Comparison of ENCODE assay signal across 10 cellular contexts in the genomic region with DNA sequence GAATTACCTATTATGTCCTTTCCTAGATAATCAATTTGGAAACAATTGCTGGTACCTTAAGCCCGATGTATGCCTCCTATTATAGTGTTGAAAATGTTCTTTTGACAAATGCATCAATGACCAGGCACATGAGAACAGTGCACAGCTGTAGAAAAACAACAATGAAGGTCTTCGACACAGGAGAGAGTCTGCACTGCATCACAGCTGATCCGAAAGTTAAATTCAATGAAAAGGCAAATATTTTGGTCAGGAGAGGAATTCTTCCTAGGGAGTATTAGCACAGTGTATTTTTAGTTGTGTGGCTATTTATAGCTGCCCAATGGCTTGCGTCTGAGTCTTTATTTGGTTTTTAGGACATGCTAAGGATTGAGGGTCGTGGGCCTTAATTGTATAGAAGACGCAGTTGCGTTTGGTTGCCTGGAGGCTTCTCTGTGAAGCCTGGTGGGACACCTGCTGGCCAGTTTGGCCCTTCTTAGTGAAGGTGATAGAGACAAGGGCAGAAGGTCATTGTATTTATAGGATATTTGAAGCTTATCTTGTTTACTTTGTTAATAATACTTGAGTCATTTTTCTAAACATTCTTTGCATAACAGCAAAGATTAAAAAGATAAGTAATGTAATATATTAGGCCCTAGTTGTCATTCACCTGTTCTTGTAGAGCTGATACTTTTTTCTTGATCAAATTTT.
DNase-seq lines count a peak whose midpoint lies in the region; ATAC-seq, FAIRE-seq and TF ChIP-seq lines count a peak whose summit lies in the region.
"Had no signal": no experiment of that assay in that cellular context is flagged by ENCODE, and none has a peak within 500 bp of the region (broad histone marks: within the 10 kb centered on the region; RNA-seq: fewer than 3 reads in every experiment).

No MANE protein-coding gene starts in this region.

- no peak for FAIRE-seq in pancreas (lab: Jason Lieb, UNC)

- intact Hi-C loops in pancreas (cut with DNase I), result no loop called here

- H3K9me3 ChIP-seq in pancreas, result no peaks in the 10 kb centered on the region
- peaks cover 0 to 17% (median 0%) of the 10 kb centered on the region in 3 donors for H3K9me3 ChIP-seq in gastroesophageal sphincter

- TF ChIP-seq CTCF in pancreas (IDR thresholded peaks at IDR 0.05), result peak in 1 of 4 donors; percentile 13
- peak in 2 of 4 experiments; percentile 21 to 52 for TF ChIP-seq CTCF in gastroesophageal sphincter (IDR thresholded peaks at IDR 0.05)

- ATAC-seq in pancreas, result peak in 3 of 4 donors; percentile 45 to 82 (median 59)
- ATAC-seq in gastroesophageal sphincter, result no peak

- TF ChIP-seq EP300 in gastroesophageal sphincter (IDR thresholded peaks at IDR 0.05), result no peak

- H3K27ac ChIP-seq in pancreas, result no peak overlapping the region
- no peak overlapping the region for H3K27ac ChIP-seq in gastroesophageal sphincter

- DNase-seq in DMS 273 (lab: John Stamatoyannopoulos, UW; ENCODE audit: unreplicated experiment), result peak; percentile 25
- no peak for DNase-seq in DMS 273 treated with DMSO at 0.1 percent for 48 hours (lab: John Stamatoyannopoulos, UW)
- peak; percentile 16 for DNase-seq in NCI-H526 treated with DMSO at 0.1 percent for 48 hours (lab: John Stamatoyannopoulos, UW)
- DNase-seq in erythroblast (lab: John Stamatoyannopoulos, UW), result peak; percentile 58 to 61
- no peak for DNase-seq in pancreas
- DNase-seq in KG1 (lab: John Stamatoyannopoulos, UW), result no peak
- DNase-seq in effector CD4-positive, alpha-beta T cell, result no peak
- DNase-seq: 8988T; stimulated activated CD4-positive, alpha-beta T cell treated with anti-CD3 and anti-CD28 coated beads, Interleukin-2, amount 100 ng/mL, for 24 hours had no signal

- H3K4me3 ChIP-seq in pancreas (no peak overlapping the region), gastroesophageal sphincter (no peak overlapping the region)

- peaks cover 0 to 12% (median 10%) of the 10 kb centered on the region in 3 donors for H3K4me1 ChIP-seq in pancreas
- H3K4me1 ChIP-seq in gastroesophageal sphincter, result peaks cover 3 to 24% (median 5%) of the 10 kb centered on the region in 3 donors

- H3K27me3 ChIP-seq in pancreas (no peaks in the 10 kb centered on the region), gastroesophageal sphincter (no peaks in the 10 kb centered on the region)

- no peak for TF ChIP-seq POLR2A in erythroblast (IDR thresholded peaks at IDR 0.05; ENCODE audit: low read length)
- no peak for TF ChIP-seq POLR2A in gastroesophageal sphincter (IDR thresholded peaks at IDR 0.05)

- WGBS in pancreas, 2 donors, result 36 to 52% methylated on average over 7 of the region's 7 CpGs
- 40 to 47% methylated on average over 7 of the region's 7 CpGs for WGBS in gastroesophageal sphincter (ENCODE audit: low coverage in 1 of 2), 2 donors

- H3K36me3 ChIP-seq in pancreas (no peaks in the 10 kb centered on the region), gastroesophageal sphincter (no peaks in the 10 kb centered on the region)

Comparison
In these comparisons a context has a peak if more than half of its experiments do, and no peak if none do; other contexts are left out.
1. DNase-seq: peak in DMS 273 (single experiment), NCI-H526 treated with DMSO at 0.1 percent for 48 hours (single experiment) and erythroblast (2 of 2); none in DMS 273 treated with DMSO at 0.1 percent for 48 hours (single experiment), pancreas (0 of 6), KG1 (single experiment) and effector CD4-positive, alpha-beta T cell (single experiment).